Comparison of ENCODE assay signal across 9 cellular contexts in genomic region chr10:5547934-5548660, GRCh38. TPM values are rescaled to one million over a fixed set of nuclear protein-coding genes. Genes with fewer than 3 reads are reported as not detected.
DNase-seq lines count a peak whose midpoint lies in the region; ATAC-seq and TF ChIP-seq lines count a peak whose summit lies in the region.
"Had no signal": no experiment of that assay in that cellular context is flagged by ENCODE, and none has a peak within 500 bp of the region (broad histone marks: within the 10 kb centered on the region; RNA-seq: fewer than 3 reads in every experiment).

No MANE protein-coding gene starts in this region.

- no peak overlapping the region for H3K27ac Mint-ChIP-seq in activated T-cell treated with anti-CD3 and anti-CD28 coated beads, Interleukin-2, amount 50 U/mL, for 24 hours
- no peak overlapping the region for H3K27ac Mint-ChIP-seq in CD4-positive, alpha-beta memory T cell

- no peaks in the 10 kb centered on the region for H3K36me3 ChIP-seq in aorta (ENCODE audit: control insufficient read depth in 1 of 2, insufficient read depth in 2 of 2, low read length in 1 of 2)
- no peaks in the 10 kb centered on the region for H3K36me3 ChIP-seq in CD4-positive, alpha-beta memory T cell (ENCODE audit: insufficient read depth, low read length)

- H3K9me3 Mint-ChIP-seq in activated T-cell treated with anti-CD3 and anti-CD28 coated beads, Interleukin-2, amount 50 U/mL, for 24 hours, result peaks cover 4% of the 10 kb centered on the region
- peaks cover 0 to 10% (median 5%) of the 10 kb centered on the region in 8 donors for H3K9me3 Mint-ChIP-seq in CD4-positive, alpha-beta memory T cell

- H3K4me3 ChIP-seq in cardiac fibroblast (replicated peaks in 1 of 2; ENCODE audit: low read depth in 2 of 2, low read length in 2 of 2), result no peak overlapping the region
- H3K4me3 ChIP-seq in aorta (ENCODE audit: low read length in 2 of 2), result no peak overlapping the region
- no peak overlapping the region for H3K4me3 ChIP-seq in CD4-positive, alpha-beta memory T cell (ENCODE audit: low read length in 2 of 2)

- WGBS in aorta, 2 donors, result 20 to 23% methylated on average over 16 of the region's 16 CpGs

- no peak overlapping the region for H3K4me3 Mint-ChIP-seq in activated T-cell treated with anti-CD3 and anti-CD28 coated beads, Interleukin-2, amount 50 U/mL, for 24 hours
- no peak overlapping the region for H3K4me3 Mint-ChIP-seq in CD4-positive, alpha-beta memory T cell

- no peak for TF ChIP-seq CTCF in cardiac fibroblast (IDR thresholded peaks at IDR 0.05; ENCODE audit: low read depth, low read length)

- H3K27ac ChIP-seq in aorta (ENCODE audit: low read depth in 1 of 2, low read length in 2 of 2), result peak overlapping the region; percentile 71 to 89
- no peak overlapping the region for H3K27ac ChIP-seq in CD4-positive, alpha-beta memory T cell (ENCODE audit: low read depth, low read length)

- no peaks in the 10 kb centered on the region for H3K9me3 ChIP-seq in aorta (ENCODE audit: control insufficient read depth, low read length)
- H3K9me3 ChIP-seq in CD4-positive, alpha-beta memory T cell (ENCODE audit: control insufficient read depth in 1 of 2, low read length in 2 of 2), result no peaks in the 10 kb centered on the region

- H3K27me3 ChIP-seq in aorta (ENCODE audit: control insufficient read depth in 1 of 2, insufficient read depth in 2 of 2, low read length in 1 of 2), result no peaks in the 10 kb centered on the region
- no peaks in the 10 kb centered on the region for H3K27me3 ChIP-seq in CD4-positive, alpha-beta memory T cell (ENCODE audit: insufficient read depth, low read length)

- intact Hi-C loops in aorta (cut with DNase I), result loop anchor here (5.0 kb wide), 3 partner anchors 64 to 101 kb away; no protein-coding TSS in a partner anchor
- intact Hi-C loops in CD4-positive, alpha-beta memory T cell (cut with micrococcal nuclease), result loop anchor here (2.0 kb wide), 1 partner anchor 17 kb away; no protein-coding TSS in a partner anchor

- CTCF ChIA-PET in CD4-positive, alpha-beta memory T cell (lab: Charles Lee; ENCODE audit: partially characterized antibody), result interaction anchor here (1.8 to 2.4 kb wide), 2 partner anchors 75 to 106 kb away, joined by 9 read pairs; no protein-coding TSS in a partner anchor

- H3K36me3 Mint-ChIP-seq in activated T-cell treated with anti-CD3 and anti-CD28 coated beads, Interleukin-2, amount 50 U/mL, for 24 hours (ENCODE audit: low read depth), result no peaks in the 10 kb centered on the region
- H3K36me3 Mint-ChIP-seq in CD4-positive, alpha-beta memory T cell, result no peaks in the 10 kb centered on the region

- peaks cover 3 to 4% of the 10 kb centered on the region in 2 donors for H3K4me1 ChIP-seq in aorta (ENCODE audit: control insufficient read depth in 1 of 2, insufficient read depth in 2 of 2, low read length in 2 of 2)
- H3K4me1 ChIP-seq in CD4-positive, alpha-beta memory T cell (ENCODE audit: insufficient read depth, low read length), result peaks cover 40% of the 10 kb centered on the region

- H3K4me1 Mint-ChIP-seq in activated T-cell treated with anti-CD3 and anti-CD28 coated beads, Interleukin-2, amount 50 U/mL, for 24 hours (ENCODE audit: low read depth), result peaks cover 30% of the 10 kb centered on the region
- peaks cover 11 to 29% (median 23%) of the 10 kb centered on the region in 4 donors for H3K4me1 Mint-ChIP-seq in CD4-positive, alpha-beta memory T cell

- peak; percentile 26 for DNase-seq in activated T-cell treated with anti-CD3 and anti-CD28 coated beads, Interleukin-2, amount 50 U/mL, for 24 hours
- DNase-seq in activated T-cell treated with anti-CD3 and anti-CD28 coated beads, Interleukin-2, amount 50 U/mL, for 1 hour, result no peak
- DNase-seq in cardiac fibroblast (ENCODE audit: low read depth in 2 of 2) (peak; percentile 16 to 29), medulla oblongata (ENCODE audit: extremely low spot score) (peak; percentile 16), aorta (peak; percentile 55 to 72), D341Med (ENCODE audit: low spot score) (no peak)
- DNase-seq in CD4-positive, alpha-beta memory T cell, result no peak
- DNase-seq: cortex of kidney had no signal

- ATAC-seq in aorta (ENCODE audit: low FRiP score) (no peak), GM21381 (IDR thresholded peaks at IDR 0.05; ENCODE audit: unreplicated experiment) (no peak)

- POLR2A ChIA-PET in CD4-positive, alpha-beta memory T cell (lab: Charles Lee; ENCODE audit: partially characterized antibody), result interaction anchor here (1.0 to 3.4 kb wide), 4 partner anchors 15 to 106 kb away, joined by 3 to 17 read pairs (median 8); no protein-coding TSS in a partner anchor

- peaks cover 6% of the 10 kb centered on the region for H3K27me3 Mint-ChIP-seq in activated T-cell treated with anti-CD3 and anti-CD28 coated beads, Interleukin-2, amount 50 U/mL, for 24 hours
- H3K27me3 Mint-ChIP-seq in CD4-positive, alpha-beta memory T cell, result peaks cover 0 to 2% of the 10 kb centered on the region in 2 donors

RNA-seq across cellular contexts. Expression of gene CALML3, which starts 23.3 kb away (rescaled TPM):
- not detected for total RNA-seq in aorta
- under 1 TPM; 0.10 to 0.13 TPM for polyA plus RNA-seq in aorta
- total RNA-seq in CD4-positive, alpha-beta memory T cell, result not detected
- polyA plus RNA-seq in CD4-positive, alpha-beta memory T cell, result not detected

RNA-seq across cellular contexts. Expression of gene CALML5, which starts 48.7 kb away (rescaled TPM):
- total RNA-seq in aorta, result not detected
- not detected for polyA plus RNA-seq in aorta
- not detected for total RNA-seq in CD4-positive, alpha-beta memory T cell
- polyA plus RNA-seq in CD4-positive, alpha-beta memory T cell, result not detected

Comparison
In these comparisons a context has a peak if more than half of its experiments do, and no peak if none do; other contexts are left out.
1. DNase-seq: peak in activated T-cell treated with anti-CD3 and anti-CD28 coated beads, Interleukin-2, amount 50 U/mL, for 24 hours (single experiment), cardiac fibroblast (2 of 2), medulla oblongata (single experiment) and aorta (2 of 2); none in activated T-cell treated with anti-CD3 and anti-CD28 coated beads, Interleukin-2, amount 50 U/mL, for 1 hour (single experiment), CD4-positive, alpha-beta memory T cell (0 of 5) and D341Med (single experiment).